Comparison of ENCODE assay signal across 11 cellular contexts in the genomic region with DNA sequence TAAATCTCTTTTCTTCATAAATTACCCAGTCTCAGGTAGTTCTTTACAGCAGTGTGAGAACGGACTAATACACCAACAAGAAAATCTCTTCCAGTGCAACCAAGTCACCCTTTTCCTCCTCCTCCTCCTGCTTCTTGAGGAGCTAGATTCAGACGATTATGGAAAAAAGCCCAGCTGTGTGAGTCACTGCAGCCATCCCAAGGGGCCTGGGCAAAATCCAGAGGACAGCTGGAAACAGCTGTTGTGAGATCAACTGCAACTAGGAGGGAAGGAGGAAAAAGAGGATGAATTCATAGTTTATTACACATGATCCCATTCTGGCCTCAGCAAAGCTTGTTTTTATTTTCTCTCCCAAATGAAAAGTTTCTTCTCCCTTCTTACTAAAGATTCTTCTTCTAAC. TPM values are rescaled to one million over a fixed set of nuclear protein-coding genes. Genes with fewer than 3 reads are reported as not detected.
DNase-seq lines count a peak whose midpoint lies in the region; ATAC-seq and TF ChIP-seq lines count a peak whose summit lies in the region.
"Had no signal": no experiment of that assay in that cellular context is flagged by ENCODE, and none has a peak within 500 bp of the region (broad histone marks: within the 10 kb centered on the region; RNA-seq: fewer than 3 reads in every experiment).

No MANE protein-coding gene starts in this region.

- no peak for ATAC-seq in GM18861 (IDR thresholded peaks at IDR 0.05; ENCODE audit: unreplicated experiment)
- ATAC-seq in GM18867 (IDR thresholded peaks at IDR 0.05; ENCODE audit: unreplicated experiment), result no peak
- ATAC-seq in left lobe of liver, result no peak
- ATAC-seq: activated CD8-positive, alpha-beta T cell treated with anti-CD3 and anti-CD28 coated beads for 36 hours had no signal

- H3K4me1 ChIP-seq in subcutaneous abdominal adipose tissue (ENCODE audit: control insufficient read depth in 5 of 5, insufficient read depth in 5 of 5, low read length in 5 of 5), result peaks cover 0 to 24% (median 17%) of the 10 kb centered on the region in 5 donors

- H3K9ac ChIP-seq in subcutaneous abdominal adipose tissue (ENCODE audit: low read length in 5 of 5), result no peak overlapping the region

- no peak overlapping the region; the same call in 1 of the 2 replicates for H3K4me3 ChIP-seq in HFF-Myc (replicated peaks; ENCODE audit: low read depth, low read length)
- peak overlapping the region in 1 of 2 donors; percentile 18 for H3K4me3 ChIP-seq in cardiac fibroblast (replicated peaks in 1 of 2; ENCODE audit: low read depth in 2 of 2, low read length in 2 of 2)
- H3K4me3 ChIP-seq in subcutaneous abdominal adipose tissue (ENCODE audit: low read depth in 1 of 5, low read length in 5 of 5), result no peak overlapping the region

- DNase-seq in HFF-Myc (ENCODE audit: extremely low read depth, low read depth) (peak; percentile 91), cardiac fibroblast (ENCODE audit: low read depth in 2 of 2) (peak; percentile 97 to 98), left kidney (ENCODE audit: low read depth, low spot score) (peak; percentile 80), left lobe of liver (ENCODE audit: low spot score) (no peak)
- DNase-seq in activated CD4-positive, alpha-beta T cell treated with anti-CD3 and anti-CD28 coated beads, Interleukin-2, amount 50 U/mL, for 48 hours, result no peak
- DNase-seq: activated CD8-positive, alpha-beta T cell treated with anti-CD3 and anti-CD28 coated beads for 36 hours; NCI-H446; stimulated activated CD4-positive, alpha-beta T cell treated with anti-CD3 and anti-CD28 coated beads, Interleukin-4, amount 100 ng/mL, for 1 hour had no signal

- H3K27me3 ChIP-seq in subcutaneous abdominal adipose tissue (ENCODE audit: control insufficient read depth in 5 of 5, insufficient read depth in 4 of 5, low read length in 5 of 5), result no peaks in the 10 kb centered on the region

- peak overlapping the region; percentile 70 for H3K27ac ChIP-seq in subcutaneous abdominal adipose tissue (ENCODE audit: low read depth, low read length)

- TF ChIP-seq CTCF in HFF-Myc (IDR thresholded peaks at IDR 0.05; ENCODE audit: low read depth, low read length, missing control alignments), result no peak
- no peak for TF ChIP-seq CTCF in cardiac fibroblast (IDR thresholded peaks at IDR 0.05; ENCODE audit: low read depth, low read length)

- no peaks in the 10 kb centered on the region for H3K9me3 ChIP-seq in subcutaneous abdominal adipose tissue (ENCODE audit: control insufficient read depth in 5 of 5, low read length in 5 of 5)

- no peaks in the 10 kb centered on the region for H3K36me3 ChIP-seq in subcutaneous abdominal adipose tissue (ENCODE audit: control insufficient read depth in 5 of 5, insufficient read depth in 5 of 5, low read length in 5 of 5)

RNA-seq across cellular contexts. Expression of a gene that starts 32.9 kb away (rescaled TPM):
- 25.5 TPM for total RNA-seq in left lobe of liver

Comparison
In these comparisons a context has a peak if more than half of its experiments do, and no peak if none do; other contexts are left out.
1. DNase-seq: peak in HFF-Myc (single experiment), cardiac fibroblast (2 of 2) and left kidney (single experiment); none in left lobe of liver (single experiment) and activated CD4-positive, alpha-beta T cell treated with anti-CD3 and anti-CD28 coated beads, Interleukin-2, amount 50 U/mL, for 48 hours (0 of 2).